17 cellular contexts compared by ENCODE assay signal in genomic region chr19:43250296-43250695, GRCh38. TPM values are rescaled to one million over a fixed set of nuclear protein-coding genes. Genes with fewer than 3 reads are reported as not detected.
"Had no signal": no experiment of that assay in that cellular context is flagged by ENCODE, and none has a peak within 500 bp of the region (broad histone marks: within the 10 kb centered on the region; RNA-seq: fewer than 3 reads in every experiment).

No MANE protein-coding gene starts in this region.

RNA-seq across cellular contexts. Expression of gene PSG9, which starts 19.0 kb away (rescaled TPM):
- total RNA-seq: activated naive CD4-positive, alpha-beta T cell treated with anti-CD3 and anti-CD28 coated beads for 36 hours; activated naive CD8-positive, alpha-beta T cell treated with anti-CD3 and anti-CD28 coated beads for 36 hours; activated naive CD8-positive, alpha-beta T cell treated with anti-CD3 and anti-CD28 coated beads, Interleukin-2, amount 10 ng/mL, durations not matched to agents 7 days and 5 days; activated T-cell treated with anti-CD3 and anti-CD28 coated beads, Interleukin-2, amount 50 U/mL, for 4 hours; activated T-cell treated with anti-CD3 and anti-CD28 coated beads, Interleukin-2, amount 50 U/mL, for 72 hours; activated T-helper 1 cell treated with anti-CD3 and anti-CD28 coated beads, Interleukin-12 subunit alpha, Interleukin-12 subunit beta, Interleukin-2, Interleukin-4 antibody, amounts not matched to agents 30 ng/mL and 10 ng/mL and 1 ng/mL, durations not matched to agents 14 hours and 24 hours and 36 hours; activated T-helper 2 cell treated with anti-CD3 and anti-CD28 coated beads, Interferon-gamma antibody, Interleukin-2, Interleukin-4, amounts not matched to agents 10 μg/mL and 5 μg/mL and 100 μg/mL, durations not matched to agents 14 hours and 24 hours and 36 hours; adrenal gland; aorta; ascending aorta; body of pancreas; breast epithelium; bronchial epithelial cell; cardiac muscle cell; cardiac septum; cerebellum; chondrocyte had no signal
- polyA plus RNA-seq: adrenal gland, aorta, cardiac muscle cell had no signal

RNA-seq across cellular contexts. Expression of gene PSG4, which starts 44.9 kb away (rescaled TPM):
- total RNA-seq: activated naive CD4-positive, alpha-beta T cell treated with anti-CD3 and anti-CD28 coated beads for 36 hours; activated naive CD8-positive, alpha-beta T cell treated with anti-CD3 and anti-CD28 coated beads for 36 hours; activated naive CD8-positive, alpha-beta T cell treated with anti-CD3 and anti-CD28 coated beads, Interleukin-2, amount 10 ng/mL, durations not matched to agents 7 days and 5 days; activated T-cell treated with anti-CD3 and anti-CD28 coated beads, Interleukin-2, amount 50 U/mL, for 4 hours; activated T-cell treated with anti-CD3 and anti-CD28 coated beads, Interleukin-2, amount 50 U/mL, for 72 hours; activated T-helper 1 cell treated with anti-CD3 and anti-CD28 coated beads, Interleukin-12 subunit alpha, Interleukin-12 subunit beta, Interleukin-2, Interleukin-4 antibody, amounts not matched to agents 30 ng/mL and 10 ng/mL and 1 ng/mL, durations not matched to agents 14 hours and 24 hours and 36 hours; activated T-helper 2 cell treated with anti-CD3 and anti-CD28 coated beads, Interferon-gamma antibody, Interleukin-2, Interleukin-4, amounts not matched to agents 10 μg/mL and 5 μg/mL and 100 μg/mL, durations not matched to agents 14 hours and 24 hours and 36 hours; aorta; ascending aorta; cardiac muscle cell; cardiac septum; cerebellum; chondrocyte had no signal
- polyA plus RNA-seq: aorta, cardiac muscle cell had no signal
